In the genomic region with DNA sequence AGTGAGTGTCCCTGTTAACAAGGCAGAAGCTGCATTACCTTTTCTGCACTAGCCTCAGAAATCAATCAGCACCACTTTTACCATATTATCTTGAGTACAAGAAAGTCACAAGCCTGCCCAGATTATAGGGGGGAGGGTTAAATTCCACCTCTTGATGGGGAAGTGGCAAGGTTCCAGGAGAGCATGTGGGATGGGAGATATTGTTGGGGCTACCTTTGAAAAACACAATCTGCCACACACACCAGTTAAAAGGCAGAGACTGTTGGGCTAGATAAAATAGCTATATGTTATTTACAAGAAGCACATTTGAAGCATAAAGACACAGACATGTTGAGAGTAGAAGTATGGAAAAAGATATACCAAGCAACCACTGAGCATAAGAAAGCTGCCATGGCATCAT, we compare ENCODE assay signal across 1 cellular context.
TF ChIP-seq lines count a peak whose summit lies in the region.

No MANE protein-coding gene starts in this region.

TF ChIP-seq in K562, 482 proteins besides CTCF, POLR2A, EP300 and RAD21 (continued from another document):
- TF ChIP-seq, protein P1, sequence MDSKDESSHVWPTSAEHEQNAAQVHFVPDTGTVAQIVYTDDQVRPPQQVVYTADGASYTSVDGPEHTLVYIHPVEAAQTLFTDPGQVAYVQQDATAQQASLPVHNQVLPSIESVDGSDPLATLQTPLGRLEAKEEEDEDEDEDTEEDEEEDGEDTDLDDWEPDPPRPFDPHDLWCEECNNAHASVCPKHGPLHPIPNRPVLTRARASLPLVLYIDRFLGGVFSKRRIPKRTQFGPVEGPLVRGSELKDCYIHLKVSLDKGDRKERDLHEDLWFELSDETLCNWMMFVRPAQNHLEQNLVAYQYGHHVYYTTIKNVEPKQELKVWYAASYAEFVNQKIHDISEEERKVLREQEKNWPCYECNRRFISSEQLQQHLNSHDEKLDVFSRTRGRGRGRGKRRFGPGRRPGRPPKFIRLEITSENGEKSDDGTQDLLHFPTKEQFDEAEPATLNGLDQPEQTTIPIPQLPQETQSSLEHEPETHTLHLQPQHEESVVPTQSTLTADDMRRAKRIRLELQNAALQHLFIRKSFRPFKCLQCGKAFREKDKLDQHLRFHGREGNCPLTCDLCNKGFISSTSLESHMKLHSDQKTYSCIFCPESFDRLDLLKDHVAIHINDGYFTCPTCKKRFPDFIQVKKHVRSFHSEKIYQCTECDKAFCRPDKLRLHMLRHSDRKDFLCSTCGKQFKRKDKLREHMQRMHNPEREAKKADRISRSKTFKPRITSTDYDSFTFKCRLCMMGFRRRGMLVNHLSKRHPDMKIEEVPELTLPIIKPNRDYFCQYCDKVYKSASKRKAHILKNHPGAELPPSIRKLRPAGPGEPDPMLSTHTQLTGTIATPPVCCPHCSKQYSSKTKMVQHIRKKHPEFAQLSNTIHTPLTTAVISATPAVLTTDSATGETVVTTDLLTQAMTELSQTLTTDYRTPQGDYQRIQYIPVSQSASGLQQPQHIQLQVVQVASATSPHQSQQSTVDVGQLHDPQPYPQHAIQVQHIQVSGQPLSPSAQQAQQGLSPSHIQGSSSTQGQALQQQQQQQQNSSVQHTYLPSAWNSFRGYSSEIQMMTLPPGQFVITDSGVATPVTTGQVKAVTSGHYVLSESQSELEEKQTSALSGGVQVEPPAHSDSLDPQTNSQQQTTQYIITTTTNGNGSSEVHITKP (IDR thresholded peaks at IDR 0.05; ENCODE audit: partially characterized antibody) = no peak
